Comparison of ENCODE assay signal across 12 cellular contexts in genomic region chr12:81119069-81119468, GRCh38. TPM values are rescaled to one million over a fixed set of nuclear protein-coding genes. Genes with fewer than 3 reads are reported as not detected.
"Had no signal": no experiment of that assay in that cellular context is flagged by ENCODE, and none has a peak within 500 bp of the region (broad histone marks: within the 10 kb centered on the region; RNA-seq: fewer than 3 reads in every experiment).

No MANE protein-coding gene starts in this region.

RNA-seq across cellular contexts. Expression of gene ACSS3, which starts 41.2 kb away (rescaled TPM):
- total RNA-seq: activated B cell treated with CpG ODN at 0.5 μM for 24 hours; activated CD4-positive, alpha-beta memory T cell treated with anti-CD3 and anti-CD28 coated beads for 36 hours; activated CD4-positive, alpha-beta memory T cell treated with anti-CD3 and anti-CD28 coated beads, Interleukin-2, amount 10 ng/mL, durations not matched to agents 7 days and 5 days; activated CD4-positive, alpha-beta T cell treated with anti-CD3 and anti-CD28 coated beads for 36 hours; activated CD4-positive, alpha-beta T cell treated with anti-CD3 and anti-CD28 coated beads, Interleukin-2, amount 10 ng/mL, durations not matched to agents 24 days and 14 days; activated CD4-positive, alpha-beta T cell treated with anti-CD3 and anti-CD28 coated beads, Interleukin-2, amount 10 ng/mL, durations not matched to agents 7 days and 5 days; activated CD8-positive, alpha-beta memory T cell treated with anti-CD3 and anti-CD28 coated beads for 36 hours; activated CD8-positive, alpha-beta memory T cell treated with anti-CD3 and anti-CD28 coated beads, Interleukin-2, amount 10 ng/mL, durations not matched to agents 7 days and 5 days; activated CD8-positive, alpha-beta T cell treated with anti-CD3 and anti-CD28 coated beads for 36 hours; activated CD8-positive, alpha-beta T cell treated with anti-CD3 and anti-CD28 coated beads, Interleukin-2, amount 10 ng/mL, durations not matched to agents 7 days and 5 days; T-helper 17 cell; T-helper 2 cell treated with Interferon-gamma antibody and Interleukin-4, amounts not matched to agents 100 ng/mL and 5 ng/mL, for 36 hours had no signal
